ENCODE assay signal across 8 cellular contexts in the genomic region with DNA sequence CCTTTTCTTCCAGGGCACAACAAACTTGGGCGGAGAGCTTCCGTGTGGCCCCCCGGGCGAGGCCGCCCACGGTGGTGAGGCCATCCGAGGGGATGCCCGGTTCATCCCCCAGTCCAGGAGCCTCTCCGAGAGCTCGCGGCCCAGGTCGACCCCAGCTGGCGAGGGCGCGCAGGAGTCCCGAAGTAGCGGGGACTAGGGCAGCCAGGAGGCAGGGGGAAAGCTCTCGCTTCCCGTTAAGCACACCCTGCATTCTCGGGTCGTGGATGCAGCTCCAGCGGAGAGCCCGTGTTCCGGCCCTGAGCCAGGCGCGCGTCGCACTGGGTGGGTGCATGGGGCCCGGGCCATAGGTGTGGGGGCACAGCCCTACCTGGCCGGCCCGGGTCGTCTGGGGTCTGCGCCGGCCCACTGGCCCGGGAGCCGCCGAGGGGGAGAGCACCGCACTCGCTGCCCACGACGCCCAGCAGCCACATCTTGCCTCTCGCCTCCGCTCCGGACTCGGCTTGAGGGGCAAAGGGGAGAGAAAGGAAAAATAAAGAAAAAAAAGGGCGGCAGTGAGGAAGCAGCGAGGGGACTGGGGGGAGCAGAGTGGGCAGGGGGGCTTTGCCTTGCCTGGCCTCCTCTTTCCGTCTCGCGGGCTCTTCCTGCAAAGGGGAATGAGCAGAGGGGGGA. TPM values are rescaled to one million over a fixed set of nuclear protein-coding genes. Genes with fewer than 3 reads are reported as not detected.
DNase-seq lines count a peak whose midpoint lies in the region; ATAC-seq and TF ChIP-seq lines count a peak whose summit lies in the region.

No MANE protein-coding gene starts in this region.

- peak; percentile 32 for DNase-seq in stimulated activated CD4-positive, alpha-beta T cell treated with anti-CD3 and anti-CD28 coated beads, Interleukin-15, amount 100 ng/mL, for 24 hours
- DNase-seq in stimulated activated CD4-positive, alpha-beta T cell treated with anti-CD3 and anti-CD28 coated beads, Interleukin-4, amount 100 ng/mL, for 24 hours: no peak
- DNase-seq in chondrocyte (ENCODE audit: low spot score): no peak
- DNase-seq in naive thymus-derived CD8-positive, alpha-beta T cell: peak in 3 of 10 donors; percentile 24 to 26 (median 24)
- DNase-seq in AG08396 (ENCODE audit: low spot score): no peak
- no peak for DNase-seq in cerebellar nuclear complex (lab: John Stamatoyannopoulos, UW)
- no peak for DNase-seq in MV-4-11 (lab: John Stamatoyannopoulos, UW)

- peak overlapping the region; percentile 6 for H3K4me3 Mint-ChIP-seq in chondrocyte (ENCODE audit: unreplicated experiment)
- H3K4me3 Mint-ChIP-seq in naive thymus-derived CD8-positive, alpha-beta T cell: peak overlapping the region; percentile 53 to 94 (median 90)

- peak; percentile 26 to 47 for ATAC-seq in naive thymus-derived CD8-positive, alpha-beta T cell
- ATAC-seq in GM19467 (IDR thresholded peaks at IDR 0.05; ENCODE audit: unreplicated experiment): no peak

- peaks cover 14% of the 10 kb centered on the region for H3K27me3 Mint-ChIP-seq in chondrocyte (ENCODE audit: low read depth)
- H3K27me3 Mint-ChIP-seq in naive thymus-derived CD8-positive, alpha-beta T cell: peaks cover 29 to 59% (median 30%) of the 10 kb centered on the region in 5 donors

- H3K4me1 Mint-ChIP-seq in chondrocyte (ENCODE audit: low read depth): peaks cover 37% of the 10 kb centered on the region
- peaks cover 11 to 40% (median 35%) of the 10 kb centered on the region in 4 donors for H3K4me1 Mint-ChIP-seq in naive thymus-derived CD8-positive, alpha-beta T cell

- no peaks in the 10 kb centered on the region for H3K9me3 Mint-ChIP-seq in chondrocyte (ENCODE audit: low read depth)
- H3K9me3 Mint-ChIP-seq in naive thymus-derived CD8-positive, alpha-beta T cell: no peaks in the 10 kb centered on the region

- H3K36me3 Mint-ChIP-seq in chondrocyte (ENCODE audit: low read depth): peaks cover 1% of the 10 kb centered on the region
- peaks cover 0 to 3% (median under 1%) of the 10 kb centered on the region in 3 donors for H3K36me3 Mint-ChIP-seq in naive thymus-derived CD8-positive, alpha-beta T cell

- POLR2A ChIA-PET in naive thymus-derived CD8-positive, alpha-beta T cell (lab: Charles Lee): interaction anchor here (0.9 kb wide), 1 partner anchor 225 kb away, joined by 4 read pairs; no protein-coding TSS in a partner anchor

- TF ChIP-seq CTCF in chondrocyte (IDR thresholded peaks at IDR 0.05): no peak

- H3K27ac Mint-ChIP-seq in chondrocyte (ENCODE audit: unreplicated experiment): no peak overlapping the region
- no peak overlapping the region for H3K27ac Mint-ChIP-seq in naive thymus-derived CD8-positive, alpha-beta T cell

RNA-seq across cellular contexts. Expression of a gene that starts 1.8 kb away (rescaled TPM):
- 58.4 to 59.3 TPM (median 58.8 TPM) in 3 replicates for total RNA-seq in chondrocyte
- 100 to 1,000 TPM; 122 to 129 TPM for total RNA-seq in naive thymus-derived CD8-positive, alpha-beta T cell
- 100 to 1,000 TPM in 1 of 3 donors, 10 to 100 TPM in 2; 62.2 to 103 (median 75.6) TPM for polyA plus RNA-seq in naive thymus-derived CD8-positive, alpha-beta T cell

RNA-seq across cellular contexts. Expression of a gene that starts 51.8 kb away (rescaled TPM):
- 46.0 to 65.3 TPM (median 47.7 TPM) in 3 replicates for total RNA-seq in chondrocyte
- 10 to 100 TPM; 27.2 to 34.5 TPM for total RNA-seq in naive thymus-derived CD8-positive, alpha-beta T cell
- polyA plus RNA-seq in naive thymus-derived CD8-positive, alpha-beta T cell: 10 to 100 TPM; 43.4 to 45.8 (median 43.6) TPM
